ENCODE assay signal across 2 cellular contexts in the genomic region with DNA sequence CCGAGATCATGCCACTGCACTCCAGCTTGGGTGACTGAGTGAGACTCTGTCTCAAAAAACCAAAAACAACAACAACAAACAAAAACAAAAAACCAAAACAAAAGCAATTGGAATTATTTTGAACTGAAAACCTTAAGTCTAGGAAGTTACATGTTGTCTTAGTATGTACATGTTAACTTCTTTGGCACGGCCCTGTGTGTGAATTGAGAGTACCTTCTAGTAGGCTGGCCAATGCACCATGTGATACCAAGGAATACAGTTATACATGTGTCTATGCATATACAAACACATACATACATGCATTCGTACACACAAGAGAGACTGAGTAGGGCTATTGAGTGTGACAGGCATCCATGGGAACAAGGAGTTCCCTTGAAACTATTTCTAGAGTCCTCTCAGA.
TF ChIP-seq lines count a peak whose summit lies in the region.

No MANE protein-coding gene starts in this region.

TF ChIP-seq in GM23338, 12 proteins besides CTCF, POLR2A, EP300 and RAD21:
- TF ChIP-seq JUNB (IDR thresholded peaks at IDR 0.05; ENCODE audit: unreplicated experiment): no peak
- TF ChIP-seq CREB1 (CRISPR knock-in tag; IDR thresholded peaks at IDR 0.05; ENCODE audit: low read depth): no peak
- no peak for TF ChIP-seq ZNF331 (CRISPR knock-in tag; IDR thresholded peaks at IDR 0.05; ENCODE audit: low read depth)

TF ChIP-seq in H1, 55 proteins besides CTCF, POLR2A, EP300 and RAD21:
- TF ChIP-seq SUZ12 (IDR thresholded peaks at IDR 0.05; ENCODE audit: low read length): no peak
- peak; percentile 62; the same call in 1 of the 2 replicates for TF ChIP-seq CBX5 (IDR thresholded peaks at IDR 0.05; ENCODE audit: low read depth, low read length)
- no peak for TF ChIP-seq KDM5A (IDR thresholded peaks at IDR 0.05; ENCODE audit: low read length)
